ENCODE assay signal across 25 cellular contexts in genomic region chr2:62374301-62374960, GRCh38.
DNase-seq lines count a peak whose midpoint lies in the region; ATAC-seq, FAIRE-seq and TF ChIP-seq lines count a peak whose summit lies in the region.
"Had no signal": no experiment of that assay in that cellular context is flagged by ENCODE, and none has a peak within 500 bp of the region (broad histone marks: within the 10 kb centered on the region; RNA-seq: fewer than 3 reads in every experiment).

No MANE protein-coding gene starts in this region.

- no peak for TF ChIP-seq CTCF in A549 (IDR thresholded peaks at IDR 0.05)

- H3K27ac Mint-ChIP-seq in T-helper 17 cell = no peak overlapping the region
- H3K27ac Mint-ChIP-seq: CD4-positive, alpha-beta T cell; IgD-negative memory B cell had no signal

- peak overlapping the region; percentile 5 for H3K4me3 Mint-ChIP-seq in T-helper 17 cell
- H3K4me3 Mint-ChIP-seq: CD4-positive, alpha-beta T cell; IgD-negative memory B cell had no signal

- H3K4me2 ChIP-seq in A549 = no peak overlapping the region
- H3K4me2 ChIP-seq: BLaER1 treated with 17β-estradiol and CSF1 and Interleukin-3, amounts not matched to agents 10 nM and 100 nM; SK-N-SH had no signal

- no peak for TF ChIP-seq RAD21 in A549 (conservative IDR thresholded peaks at IDR 0.05 in 1 of 2, IDR thresholded peaks at IDR 0.05 in 1 of 2)

- POLR2A ChIA-PET in A549 (lab: Yijun Ruan, JAX) = no interaction called here

- TF ChIP-seq EP300 in A549 (IDR thresholded peaks at IDR 0.05) = no peak

- no peak overlapping the region for H3K27ac ChIP-seq in A549
- peak overlapping the region; percentile 50 for H3K27ac ChIP-seq in HUES48 (ENCODE audit: low read depth, low read length)
- no peak overlapping the region for H3K27ac ChIP-seq in iPS-20b (ENCODE audit: low read length)
- H3K27ac ChIP-seq: BLaER1 treated with 17β-estradiol and CSF1 and Interleukin-3, amounts not matched to agents 10 nM and 100 nM had no signal

- no peaks in the 10 kb centered on the region for H3K4me1 Mint-ChIP-seq in T-helper 17 cell

- H3K9ac ChIP-seq in HUES48 (ENCODE audit: low read depth, low read length) (no peak overlapping the region), iPS-20b (ENCODE audit: low read depth, low read length) (no peak overlapping the region)
- H3K9ac ChIP-seq: BLaER1 treated with 17β-estradiol and CSF1 and Interleukin-3, amounts not matched to agents 10 nM and 100 nM; SK-N-SH had no signal

- H3K36me3 ChIP-seq in HUES48 (ENCODE audit: control insufficient read depth, insufficient read depth, low read length) (no peaks in the 10 kb centered on the region), iPS-20b (ENCODE audit: insufficient read depth, low read depth, low read length) (no peaks in the 10 kb centered on the region), MG63 (no peaks in the 10 kb centered on the region)
- H3K36me3 ChIP-seq: BLaER1 treated with 17β-estradiol and CSF1 and Interleukin-3, amounts not matched to agents 10 nM and 100 nM had no signal

- H3K27me3 Mint-ChIP-seq in T-helper 17 cell = no peaks in the 10 kb centered on the region
- H3K27me3 Mint-ChIP-seq: CD4-positive, alpha-beta T cell; IgD-negative memory B cell had no signal

- H3K9me3 ChIP-seq in A549 (peaks cover 23% of the 10 kb centered on the region), HUES48 (ENCODE audit: control insufficient read depth, insufficient read depth, low read length) (peaks cover 28% of the 10 kb centered on the region), T-helper 17 cell (ENCODE audit: control insufficient read depth, low read length, poor library complexity, severe bottlenecking) (no peaks in the 10 kb centered on the region), iPS-20b (ENCODE audit: insufficient read depth, low read depth, low read length) (peaks cover 20% of the 10 kb centered on the region), MG63 (peaks cover 6% of the 10 kb centered on the region; the same call in 1 of the 2 replicates)
- H3K9me3 ChIP-seq: SK-N-SH had no signal

- TF ChIP-seq POLR2A in A549 (IDR thresholded peaks at IDR 0.05; ENCODE audit: low read length) = no peak

- H3K27me3 ChIP-seq in HUES48 (ENCODE audit: control insufficient read depth, insufficient read depth, low read length) (no peaks in the 10 kb centered on the region), iPS-20b (ENCODE audit: insufficient read depth, low read length) (no peaks in the 10 kb centered on the region), MG63 (no peaks in the 10 kb centered on the region)
- H3K27me3 ChIP-seq: BLaER1 treated with 17β-estradiol and CSF1 and Interleukin-3, amounts not matched to agents 10 nM and 100 nM had no signal

- DNase-seq in A549 (ENCODE audit: low read depth in 1 of 2, low spot score in 1 of 2) (no peak), T-helper 17 cell (no peak), MG63 (no peak), activated gamma-delta T cell treated with Interleukin-2 at 50 U/mL for 16 hours (no peak), OCI-M1 (lab: John Stamatoyannopoulos, UW) (no peak)
- DNase-seq: AML-193; CD4-positive, alpha-beta T cell; DMS53; EL; GF-D8; MV-4-11; NCI-H1436 treated with DMSO at 0.1 percent for 48 hours; NCI-H187 treated with DMSO at 0.1 percent for 48 hours; NCI-H2171 treated with DMSO at 0.1 percent for 48 hours; NCI-H345; NCI-H510A treated with DMSO at 0.1 percent for 48 hours; NCI-H748 treated with DMSO at 0.1 percent for 48 hours; PC-3; SK-N-SH had no signal

- H3K4me1 ChIP-seq in A549 (peaks cover 6% of the 10 kb centered on the region; the same call in 1 of the 3 replicates), HUES48 (ENCODE audit: control insufficient read depth, insufficient read depth, low read length) (peaks cover 21% of the 10 kb centered on the region), iPS-20b (ENCODE audit: insufficient read depth, low read length) (peaks cover 14% of the 10 kb centered on the region)

- CTCF ChIA-PET in A549 (lab: Yijun Ruan, JAX) = no interaction called here

- FAIRE-seq in A549 (lab: Jason Lieb, UNC) = no peak
- FAIRE-seq: A204.1, H54 had no signal

- no peak overlapping the region for H3K4me3 ChIP-seq in A549
- no peak overlapping the region for H3K4me3 ChIP-seq in HUES48 (ENCODE audit: low read depth, low read length)
- H3K4me3 ChIP-seq in iPS-20b (ENCODE audit: low read length) = 0 out of 2 replicates have a peak overlapping the region, but pooled peaks have one; percentile 4
- H3K4me3 ChIP-seq in MG63 = no peak overlapping the region
- H3K4me3 ChIP-seq: BLaER1 treated with 17β-estradiol and CSF1 and Interleukin-3, amounts not matched to agents 10 nM and 100 nM had no signal

- ATAC-seq in A549 (no peak), T-helper 17 cell (no peak)
- ATAC-seq: PC-3 had no signal

- H3K36me3 Mint-ChIP-seq in T-helper 17 cell (ENCODE audit: low read depth) = no peaks in the 10 kb centered on the region
- H3K36me3 Mint-ChIP-seq: IgD-negative memory B cell had no signal

TF ChIP-seq in A549, 52 proteins besides CTCF, POLR2A, EP300 and RAD21:
- TF ChIP-seq TP53 (CRISPR knock-in tag; IDR thresholded peaks at IDR 0.05) (no peak), MAFK (IDR thresholded peaks at IDR 0.05; ENCODE audit: partially characterized antibody) (peak; percentile 51)
